In the genomic region with DNA sequence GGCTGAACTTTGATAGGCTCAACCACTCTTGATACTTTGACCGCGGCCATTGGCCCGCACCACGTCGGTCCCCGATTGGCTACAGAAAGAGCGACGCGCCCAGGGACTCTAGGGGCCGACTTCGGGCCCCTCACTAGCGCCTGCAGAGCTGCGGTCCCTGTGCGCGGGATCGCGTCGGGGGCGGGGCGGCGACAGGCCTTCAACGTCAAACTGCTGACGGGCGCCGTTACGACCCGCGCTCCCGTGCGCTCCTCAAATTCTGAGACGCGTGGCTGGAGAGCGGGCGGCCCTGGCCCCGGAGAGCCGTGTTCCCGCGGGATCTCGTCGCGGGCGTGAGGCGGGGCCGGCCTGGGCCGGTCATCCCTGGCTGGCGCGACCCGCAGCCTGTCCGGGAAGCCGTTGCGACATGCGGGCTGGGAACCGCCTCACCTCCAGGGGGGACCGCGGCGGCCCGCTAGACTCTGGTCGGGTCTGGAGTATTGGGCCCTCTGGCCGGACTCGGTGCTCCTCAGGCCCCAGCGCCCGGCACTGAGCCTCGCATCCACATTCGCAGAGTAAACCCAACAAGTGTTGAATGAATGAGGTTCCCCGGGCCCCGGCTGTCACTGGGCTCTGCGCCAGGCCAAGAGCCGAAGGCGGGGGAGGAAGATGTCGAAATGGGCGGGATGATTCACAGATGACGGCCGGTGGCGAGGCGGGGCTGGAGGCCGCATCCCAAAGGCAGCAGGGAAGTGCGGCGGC, we compare ENCODE assay signal across 1 cellular context.
TF ChIP-seq lines count a peak whose summit lies in the region.

No MANE protein-coding gene starts in this region.

TF ChIP-seq in WTC11, 78 proteins besides CTCF, POLR2A, EP300 and RAD21 (continued from another document and continues in another):
- TF ChIP-seq, protein P1, sequence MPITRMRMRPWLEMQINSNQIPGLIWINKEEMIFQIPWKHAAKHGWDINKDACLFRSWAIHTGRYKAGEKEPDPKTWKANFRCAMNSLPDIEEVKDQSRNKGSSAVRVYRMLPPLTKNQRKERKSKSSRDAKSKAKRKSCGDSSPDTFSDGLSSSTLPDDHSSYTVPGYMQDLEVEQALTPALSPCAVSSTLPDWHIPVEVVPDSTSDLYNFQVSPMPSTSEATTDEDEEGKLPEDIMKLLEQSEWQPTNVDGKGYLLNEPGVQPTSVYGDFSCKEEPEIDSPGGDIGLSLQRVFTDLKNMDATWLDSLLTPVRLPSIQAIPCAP (CRISPR knock-in tag; IDR thresholded peaks at IDR 0.05) = no peak
- TF ChIP-seq, protein P2, sequence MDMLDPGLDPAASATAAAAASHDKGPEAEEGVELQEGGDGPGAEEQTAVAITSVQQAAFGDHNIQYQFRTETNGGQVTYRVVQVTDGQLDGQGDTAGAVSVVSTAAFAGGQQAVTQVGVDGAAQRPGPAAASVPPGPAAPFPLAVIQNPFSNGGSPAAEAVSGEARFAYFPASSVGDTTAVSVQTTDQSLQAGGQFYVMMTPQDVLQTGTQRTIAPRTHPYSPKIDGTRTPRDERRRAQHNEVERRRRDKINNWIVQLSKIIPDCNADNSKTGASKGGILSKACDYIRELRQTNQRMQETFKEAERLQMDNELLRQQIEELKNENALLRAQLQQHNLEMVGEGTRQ (CRISPR knock-in tag; IDR thresholded peaks at IDR 0.05) = no peak
- TF ChIP-seq, protein P3, sequence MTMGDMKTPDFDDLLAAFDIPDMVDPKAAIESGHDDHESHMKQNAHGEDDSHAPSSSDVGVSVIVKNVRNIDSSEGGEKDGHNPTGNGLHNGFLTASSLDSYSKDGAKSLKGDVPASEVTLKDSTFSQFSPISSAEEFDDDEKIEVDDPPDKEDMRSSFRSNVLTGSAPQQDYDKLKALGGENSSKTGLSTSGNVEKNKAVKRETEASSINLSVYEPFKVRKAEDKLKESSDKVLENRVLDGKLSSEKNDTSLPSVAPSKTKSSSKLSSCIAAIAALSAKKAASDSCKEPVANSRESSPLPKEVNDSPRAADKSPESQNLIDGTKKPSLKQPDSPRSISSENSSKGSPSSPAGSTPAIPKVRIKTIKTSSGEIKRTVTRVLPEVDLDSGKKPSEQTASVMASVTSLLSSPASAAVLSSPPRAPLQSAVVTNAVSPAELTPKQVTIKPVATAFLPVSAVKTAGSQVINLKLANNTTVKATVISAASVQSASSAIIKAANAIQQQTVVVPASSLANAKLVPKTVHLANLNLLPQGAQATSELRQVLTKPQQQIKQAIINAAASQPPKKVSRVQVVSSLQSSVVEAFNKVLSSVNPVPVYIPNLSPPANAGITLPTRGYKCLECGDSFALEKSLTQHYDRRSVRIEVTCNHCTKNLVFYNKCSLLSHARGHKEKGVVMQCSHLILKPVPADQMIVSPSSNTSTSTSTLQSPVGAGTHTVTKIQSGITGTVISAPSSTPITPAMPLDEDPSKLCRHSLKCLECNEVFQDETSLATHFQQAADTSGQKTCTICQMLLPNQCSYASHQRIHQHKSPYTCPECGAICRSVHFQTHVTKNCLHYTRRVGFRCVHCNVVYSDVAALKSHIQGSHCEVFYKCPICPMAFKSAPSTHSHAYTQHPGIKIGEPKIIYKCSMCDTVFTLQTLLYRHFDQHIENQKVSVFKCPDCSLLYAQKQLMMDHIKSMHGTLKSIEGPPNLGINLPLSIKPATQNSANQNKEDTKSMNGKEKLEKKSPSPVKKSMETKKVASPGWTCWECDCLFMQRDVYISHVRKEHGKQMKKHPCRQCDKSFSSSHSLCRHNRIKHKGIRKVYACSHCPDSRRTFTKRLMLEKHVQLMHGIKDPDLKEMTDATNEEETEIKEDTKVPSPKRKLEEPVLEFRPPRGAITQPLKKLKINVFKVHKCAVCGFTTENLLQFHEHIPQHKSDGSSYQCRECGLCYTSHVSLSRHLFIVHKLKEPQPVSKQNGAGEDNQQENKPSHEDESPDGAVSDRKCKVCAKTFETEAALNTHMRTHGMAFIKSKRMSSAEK (CRISPR knock-in tag; IDR thresholded peaks at IDR 0.05; ENCODE audit: borderline replicate concordance) = no peak
- TF ChIP-seq, protein P4, sequence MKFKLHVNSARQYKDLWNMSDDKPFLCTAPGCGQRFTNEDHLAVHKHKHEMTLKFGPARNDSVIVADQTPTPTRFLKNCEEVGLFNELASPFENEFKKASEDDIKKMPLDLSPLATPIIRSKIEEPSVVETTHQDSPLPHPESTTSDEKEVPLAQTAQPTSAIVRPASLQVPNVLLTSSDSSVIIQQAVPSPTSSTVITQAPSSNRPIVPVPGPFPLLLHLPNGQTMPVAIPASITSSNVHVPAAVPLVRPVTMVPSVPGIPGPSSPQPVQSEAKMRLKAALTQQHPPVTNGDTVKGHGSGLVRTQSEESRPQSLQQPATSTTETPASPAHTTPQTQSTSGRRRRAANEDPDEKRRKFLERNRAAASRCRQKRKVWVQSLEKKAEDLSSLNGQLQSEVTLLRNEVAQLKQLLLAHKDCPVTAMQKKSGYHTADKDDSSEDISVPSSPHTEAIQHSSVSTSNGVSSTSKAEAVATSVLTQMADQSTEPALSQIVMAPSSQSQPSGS (CRISPR knock-in tag; IDR thresholded peaks at IDR 0.05; ENCODE audit: borderline replicate concordance, low read depth) = no peak
- TF ChIP-seq NFYB (CRISPR knock-in tag; conservative IDR thresholded peaks at IDR 0.05; ENCODE audit: low read depth) (peak; percentile 9), ZNF671 (CRISPR knock-in tag; IDR thresholded peaks at IDR 0.05) (no peak), ATF1 (CRISPR knock-in tag; IDR thresholded peaks at IDR 0.05) (0 out of 2 replicates have a peak, but pooled peaks have one; percentile 30), SOX15 (CRISPR knock-in tag; IDR thresholded peaks at IDR 0.05) (no peak), SP1 (CRISPR knock-in tag; conservative IDR thresholded peaks at IDR 0.05) (peak; percentile 16; the same call in 1 of the 2 replicates), MXD4 (CRISPR knock-in tag; IDR thresholded peaks at IDR 0.05; ENCODE audit: borderline replicate concordance) (no peak), ZNF263 (CRISPR knock-in tag; IDR thresholded peaks at IDR 0.05; ENCODE audit: low read depth) (no peak), ZBTB21 (CRISPR knock-in tag; IDR thresholded peaks at IDR 0.05; ENCODE audit: borderline replicate concordance) (no peak), NR3C1 (CRISPR knock-in tag; conservative IDR thresholded peaks at IDR 0.05; ENCODE audit: low read depth) (no peak), ZNF232 (CRISPR knock-in tag; IDR thresholded peaks at IDR 0.05) (peak; percentile 83), ESRRA (CRISPR knock-in tag; IDR thresholded peaks at IDR 0.05; ENCODE audit: borderline replicate concordance) (no peak), GABPB1 (CRISPR knock-in tag; IDR thresholded peaks at IDR 0.05) (0 out of 2 replicates have a peak, but pooled peaks have one; percentile 26), JUN (CRISPR knock-in tag; IDR thresholded peaks at IDR 0.05) (no peak; the same call in 1 of the 2 replicates), EMX1 (CRISPR knock-in tag; IDR thresholded peaks at IDR 0.05) (no peak), CREB1 (CRISPR knock-in tag; IDR thresholded peaks at IDR 0.05) (no peak), ZNF317 (CRISPR knock-in tag; IDR thresholded peaks at IDR 0.05; ENCODE audit: borderline replicate concordance, low read depth) (no peak), IRF2 (CRISPR knock-in tag; IDR thresholded peaks at IDR 0.05; ENCODE audit: borderline replicate concordance, low read depth) (no peak), FOXJ3 (CRISPR knock-in tag; IDR thresholded peaks at IDR 0.05; ENCODE audit: borderline replicate concordance) (no peak)
- TF ChIP-seq, protein P5, sequence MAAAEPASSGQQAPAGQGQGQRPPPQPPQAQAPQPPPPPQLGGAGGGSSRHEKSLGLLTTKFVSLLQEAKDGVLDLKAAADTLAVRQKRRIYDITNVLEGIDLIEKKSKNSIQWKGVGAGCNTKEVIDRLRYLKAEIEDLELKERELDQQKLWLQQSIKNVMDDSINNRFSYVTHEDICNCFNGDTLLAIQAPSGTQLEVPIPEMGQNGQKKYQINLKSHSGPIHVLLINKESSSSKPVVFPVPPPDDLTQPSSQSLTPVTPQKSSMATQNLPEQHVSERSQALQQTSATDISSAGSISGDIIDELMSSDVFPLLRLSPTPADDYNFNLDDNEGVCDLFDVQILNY (CRISPR knock-in tag; IDR thresholded peaks at IDR 0.05) = peak; percentile 80; the same call in 1 of the 2 replicates
- TF ChIP-seq, protein P6, sequence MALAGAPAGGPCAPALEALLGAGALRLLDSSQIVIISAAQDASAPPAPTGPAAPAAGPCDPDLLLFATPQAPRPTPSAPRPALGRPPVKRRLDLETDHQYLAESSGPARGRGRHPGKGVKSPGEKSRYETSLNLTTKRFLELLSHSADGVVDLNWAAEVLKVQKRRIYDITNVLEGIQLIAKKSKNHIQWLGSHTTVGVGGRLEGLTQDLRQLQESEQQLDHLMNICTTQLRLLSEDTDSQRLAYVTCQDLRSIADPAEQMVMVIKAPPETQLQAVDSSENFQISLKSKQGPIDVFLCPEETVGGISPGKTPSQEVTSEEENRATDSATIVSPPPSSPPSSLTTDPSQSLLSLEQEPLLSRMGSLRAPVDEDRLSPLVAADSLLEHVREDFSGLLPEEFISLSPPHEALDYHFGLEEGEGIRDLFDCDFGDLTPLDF (CRISPR knock-in tag; IDR thresholded peaks at IDR 0.05) = peak; percentile 69; the same call in 1 of the 2 replicates
- TF ChIP-seq, protein P7, sequence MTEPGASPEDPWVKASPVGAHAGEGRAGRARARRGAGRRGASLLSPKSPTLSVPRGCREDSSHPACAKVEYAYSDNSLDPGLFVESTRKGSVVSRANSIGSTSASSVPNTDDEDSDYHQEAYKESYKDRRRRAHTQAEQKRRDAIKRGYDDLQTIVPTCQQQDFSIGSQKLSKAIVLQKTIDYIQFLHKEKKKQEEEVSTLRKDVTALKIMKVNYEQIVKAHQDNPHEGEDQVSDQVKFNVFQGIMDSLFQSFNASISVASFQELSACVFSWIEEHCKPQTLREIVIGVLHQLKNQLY (CRISPR knock-in tag; IDR thresholded peaks at IDR 0.05) = no peak
- TF ChIP-seq, protein P8, sequence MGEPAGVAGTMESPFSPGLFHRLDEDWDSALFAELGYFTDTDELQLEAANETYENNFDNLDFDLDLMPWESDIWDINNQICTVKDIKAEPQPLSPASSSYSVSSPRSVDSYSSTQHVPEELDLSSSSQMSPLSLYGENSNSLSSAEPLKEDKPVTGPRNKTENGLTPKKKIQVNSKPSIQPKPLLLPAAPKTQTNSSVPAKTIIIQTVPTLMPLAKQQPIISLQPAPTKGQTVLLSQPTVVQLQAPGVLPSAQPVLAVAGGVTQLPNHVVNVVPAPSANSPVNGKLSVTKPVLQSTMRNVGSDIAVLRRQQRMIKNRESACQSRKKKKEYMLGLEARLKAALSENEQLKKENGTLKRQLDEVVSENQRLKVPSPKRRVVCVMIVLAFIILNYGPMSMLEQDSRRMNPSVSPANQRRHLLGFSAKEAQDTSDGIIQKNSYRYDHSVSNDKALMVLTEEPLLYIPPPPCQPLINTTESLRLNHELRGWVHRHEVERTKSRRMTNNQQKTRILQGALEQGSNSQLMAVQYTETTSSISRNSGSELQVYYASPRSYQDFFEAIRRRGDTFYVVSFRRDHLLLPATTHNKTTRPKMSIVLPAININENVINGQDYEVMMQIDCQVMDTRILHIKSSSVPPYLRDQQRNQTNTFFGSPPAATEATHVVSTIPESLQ (CRISPR knock-in tag; IDR thresholded peaks at IDR 0.05) = no peak
- TF ChIP-seq, protein P9, sequence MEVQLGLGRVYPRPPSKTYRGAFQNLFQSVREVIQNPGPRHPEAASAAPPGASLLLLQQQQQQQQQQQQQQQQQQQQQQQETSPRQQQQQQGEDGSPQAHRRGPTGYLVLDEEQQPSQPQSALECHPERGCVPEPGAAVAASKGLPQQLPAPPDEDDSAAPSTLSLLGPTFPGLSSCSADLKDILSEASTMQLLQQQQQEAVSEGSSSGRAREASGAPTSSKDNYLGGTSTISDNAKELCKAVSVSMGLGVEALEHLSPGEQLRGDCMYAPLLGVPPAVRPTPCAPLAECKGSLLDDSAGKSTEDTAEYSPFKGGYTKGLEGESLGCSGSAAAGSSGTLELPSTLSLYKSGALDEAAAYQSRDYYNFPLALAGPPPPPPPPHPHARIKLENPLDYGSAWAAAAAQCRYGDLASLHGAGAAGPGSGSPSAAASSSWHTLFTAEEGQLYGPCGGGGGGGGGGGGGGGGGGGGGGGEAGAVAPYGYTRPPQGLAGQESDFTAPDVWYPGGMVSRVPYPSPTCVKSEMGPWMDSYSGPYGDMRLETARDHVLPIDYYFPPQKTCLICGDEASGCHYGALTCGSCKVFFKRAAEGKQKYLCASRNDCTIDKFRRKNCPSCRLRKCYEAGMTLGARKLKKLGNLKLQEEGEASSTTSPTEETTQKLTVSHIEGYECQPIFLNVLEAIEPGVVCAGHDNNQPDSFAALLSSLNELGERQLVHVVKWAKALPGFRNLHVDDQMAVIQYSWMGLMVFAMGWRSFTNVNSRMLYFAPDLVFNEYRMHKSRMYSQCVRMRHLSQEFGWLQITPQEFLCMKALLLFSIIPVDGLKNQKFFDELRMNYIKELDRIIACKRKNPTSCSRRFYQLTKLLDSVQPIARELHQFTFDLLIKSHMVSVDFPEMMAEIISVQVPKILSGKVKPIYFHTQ (CRISPR knock-in tag; IDR thresholded peaks at IDR 0.05) = no peak
- TF ChIP-seq, protein P10, sequence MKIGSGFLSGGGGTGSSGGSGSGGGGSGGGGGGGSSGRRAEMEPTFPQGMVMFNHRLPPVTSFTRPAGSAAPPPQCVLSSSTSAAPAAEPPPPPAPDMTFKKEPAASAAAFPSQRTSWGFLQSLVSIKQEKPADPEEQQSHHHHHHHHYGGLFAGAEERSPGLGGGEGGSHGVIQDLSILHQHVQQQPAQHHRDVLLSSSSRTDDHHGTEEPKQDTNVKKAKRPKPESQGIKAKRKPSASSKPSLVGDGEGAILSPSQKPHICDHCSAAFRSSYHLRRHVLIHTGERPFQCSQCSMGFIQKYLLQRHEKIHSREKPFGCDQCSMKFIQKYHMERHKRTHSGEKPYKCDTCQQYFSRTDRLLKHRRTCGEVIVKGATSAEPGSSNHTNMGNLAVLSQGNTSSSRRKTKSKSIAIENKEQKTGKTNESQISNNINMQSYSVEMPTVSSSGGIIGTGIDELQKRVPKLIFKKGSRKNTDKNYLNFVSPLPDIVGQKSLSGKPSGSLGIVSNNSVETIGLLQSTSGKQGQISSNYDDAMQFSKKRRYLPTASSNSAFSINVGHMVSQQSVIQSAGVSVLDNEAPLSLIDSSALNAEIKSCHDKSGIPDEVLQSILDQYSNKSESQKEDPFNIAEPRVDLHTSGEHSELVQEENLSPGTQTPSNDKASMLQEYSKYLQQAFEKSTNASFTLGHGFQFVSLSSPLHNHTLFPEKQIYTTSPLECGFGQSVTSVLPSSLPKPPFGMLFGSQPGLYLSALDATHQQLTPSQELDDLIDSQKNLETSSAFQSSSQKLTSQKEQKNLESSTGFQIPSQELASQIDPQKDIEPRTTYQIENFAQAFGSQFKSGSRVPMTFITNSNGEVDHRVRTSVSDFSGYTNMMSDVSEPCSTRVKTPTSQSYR (CRISPR knock-in tag; IDR thresholded peaks at IDR 0.05) = 0 out of 2 replicates have a peak, but pooled peaks have one; percentile 18
- TF ChIP-seq, protein P11, sequence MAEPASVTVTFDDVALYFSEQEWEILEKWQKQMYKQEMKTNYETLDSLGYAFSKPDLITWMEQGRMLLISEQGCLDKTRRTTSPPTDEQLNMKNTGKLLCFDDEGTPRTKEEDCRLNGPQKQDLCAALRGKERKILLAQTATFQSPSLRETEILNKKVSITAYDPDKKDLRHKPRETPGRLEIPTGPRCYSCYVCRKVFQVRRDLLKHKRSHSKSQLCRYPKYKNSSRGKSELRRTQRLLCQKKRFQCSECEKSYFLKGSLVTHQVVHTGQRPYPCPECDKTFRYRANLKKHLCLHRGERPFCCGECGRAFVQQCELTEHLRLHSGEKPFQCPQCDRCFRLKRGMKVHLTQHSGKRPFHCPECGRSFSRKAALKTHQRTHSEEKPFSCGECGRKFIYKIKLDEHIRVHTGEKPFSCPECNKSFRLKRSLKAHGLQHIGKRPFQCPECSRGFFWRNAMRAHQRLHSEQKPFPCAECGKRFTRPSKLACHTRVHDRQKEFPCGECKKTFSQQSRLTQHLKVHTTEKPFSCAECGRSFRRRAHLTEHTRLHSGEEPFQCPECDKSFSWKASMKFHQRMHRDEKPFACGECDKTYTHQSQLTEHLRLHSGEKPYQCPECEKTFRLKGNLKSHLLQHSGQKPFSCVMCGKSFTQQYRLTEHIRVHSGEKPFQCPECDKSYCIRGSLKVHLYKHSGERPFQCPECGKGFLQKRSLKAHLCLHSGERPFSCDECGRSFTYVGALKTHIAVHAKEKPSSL (CRISPR knock-in tag; conservative IDR thresholded peaks at IDR 0.05) = no peak
